ENCODE assay signal across 8 cellular contexts in genomic region chr7:22858640-22859561, GRCh38. TPM values are rescaled to one million over a fixed set of nuclear protein-coding genes. Genes with fewer than 3 reads are reported as not detected.
DNase-seq lines count a peak whose midpoint lies in the region; ATAC-seq and TF ChIP-seq lines count a peak whose summit lies in the region.

No MANE protein-coding gene starts in this region.

- ATAC-seq in GM21515 (IDR thresholded peaks at IDR 0.05; ENCODE audit: unreplicated experiment) (no peak), HG02885 (IDR thresholded peaks at IDR 0.05; ENCODE audit: poor library complexity, unreplicated experiment) (no peak)

- intact Hi-C loops in MCF 10A (cut with micrococcal nuclease) = loop anchor here (2.0 kb wide), 1 partner anchor 298 kb away; no protein-coding TSS in a partner anchor

- H3K36me3 Mint-ChIP-seq in MCF 10A (ENCODE audit: insufficient read depth, unreplicated experiment) = peaks cover 69% of the 10 kb centered on the region

- POLR2A ChIA-PET in MCF 10A (lab: Yijun Ruan, JAX) = interaction anchor here (0.8 to 2.4 kb wide), 9 partner anchors 15 to 247 kb away, joined by 3 to 15 read pairs (median 4); partner anchors contain the start of gene KLHL7

- H3K9me3 Mint-ChIP-seq in MCF 10A (ENCODE audit: unreplicated experiment) = no peaks in the 10 kb centered on the region

- no peak for TF ChIP-seq CTCF in MCF 10A (IDR thresholded peaks at IDR 0.05; ENCODE audit: unreplicated experiment)

- H3K27ac Mint-ChIP-seq in MCF 10A (ENCODE audit: low read depth, unreplicated experiment) = peak overlapping the region; percentile 87

- DNase-seq in ELR (ENCODE audit: low read depth) (peak; percentile 98), M059J (ENCODE audit: low read depth) (peak; percentile 99), MCF 10A (ENCODE audit: unreplicated experiment) (peak; percentile 90), non-pigmented ciliary epithelial cell (ENCODE audit: low read depth) (peak; percentile 98), T-helper 9 cell (no peak), cortex of kidney (lab: John Stamatoyannopoulos, UW) (no peak)

- H3K4me3 Mint-ChIP-seq in MCF 10A (ENCODE audit: unreplicated experiment) = peak overlapping the region; percentile 52

- no peaks in the 10 kb centered on the region for H3K27me3 Mint-ChIP-seq in MCF 10A (ENCODE audit: insufficient read depth, unreplicated experiment)

- CTCF ChIA-PET in MCF 10A (lab: Yijun Ruan, JAX) = interaction anchor here (0.6 kb wide), 2 partner anchors 63 to 66 kb away, joined by 3 to 4 read pairs; no protein-coding TSS in a partner anchor

- no TSS peak for BruUV-seq in MCF 10A (replicated peaks; lab: Mats Ljungman, UMichigan)

- peaks cover 29% of the 10 kb centered on the region for H3K4me1 Mint-ChIP-seq in MCF 10A (ENCODE audit: insufficient read depth, unreplicated experiment)

RNA-seq across cellular contexts. Expression of gene TOMM7, which starts 36.3 kb away (rescaled TPM):
- total RNA-seq in M059J (2014; rRNA removed; shearing (Covaris generic)) = 130 and 179 TPM in 2 replicates
- 376 and 409 TPM in 2 replicates for total RNA-seq in MCF 10A (2022)

Comparison
In these comparisons a context has a peak if more than half of its experiments do, and no peak if none do; other contexts are left out.
1. DNase-seq: peak in ELR (single experiment), M059J (single experiment), MCF 10A (single experiment) and non-pigmented ciliary epithelial cell (single experiment); none in T-helper 9 cell (single experiment) and cortex of kidney (single experiment).